ENCODE assay signal across 18 cellular contexts in the genomic region with DNA sequence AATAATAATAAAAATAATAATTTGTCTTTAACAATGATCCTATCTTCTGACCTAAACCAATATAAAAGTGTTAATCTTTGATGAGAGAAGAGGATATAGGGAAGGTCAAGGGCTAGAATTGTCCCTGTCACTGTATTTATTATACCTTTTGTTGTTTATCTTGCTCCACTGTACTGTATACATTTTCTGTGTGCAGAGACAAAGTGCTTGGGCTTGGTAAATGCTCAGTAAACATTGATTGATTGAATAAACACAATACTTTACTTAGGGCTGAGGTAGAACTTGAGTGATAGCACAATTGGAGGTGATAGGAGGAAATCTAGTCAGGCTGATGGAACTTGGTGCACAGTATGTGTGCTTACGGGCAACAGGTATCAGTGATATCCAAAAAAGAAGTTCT.
DNase-seq lines count a peak whose midpoint lies in the region; TF ChIP-seq lines count a peak whose summit lies in the region.
"Had no signal": no experiment of that assay in that cellular context is flagged by ENCODE, and none has a peak within 500 bp of the region (broad histone marks: within the 10 kb centered on the region; RNA-seq: fewer than 3 reads in every experiment).

No MANE protein-coding gene starts in this region.

- CTCF ChIA-PET in activated CD4-positive, alpha-beta T cell treated with anti-CD3 and anti-CD28 coated beads, Interleukin-2, amount 10 ng/mL, durations not matched to agents 7 days and 5 days (lab: Charles Lee) = interaction anchor here (1.4 to 3.1 kb wide), 2 partner anchors 12 to 163 kb away, joined by 3 to 22 read pairs; no protein-coding TSS in a partner anchor

- no peaks in the 10 kb centered on the region for H3K36me3 Mint-ChIP-seq in activated CD4-positive, alpha-beta T cell treated with anti-CD3 and anti-CD28 coated beads, Interleukin-2, amount 10 ng/mL, durations not matched to agents 24 days and 14 days (ENCODE audit: low read depth)
- no peaks in the 10 kb centered on the region for H3K36me3 Mint-ChIP-seq in activated CD4-positive, alpha-beta T cell treated with anti-CD3 and anti-CD28 coated beads, Interleukin-2, amount 10 ng/mL, durations not matched to agents 7 days and 5 days (ENCODE audit: low read depth)
- H3K36me3 Mint-ChIP-seq: CD4-positive, alpha-beta memory T cell had no signal

- peaks cover 22% of the 10 kb centered on the region for H3K27me3 Mint-ChIP-seq in activated CD4-positive, alpha-beta T cell treated with anti-CD3 and anti-CD28 coated beads, Interleukin-2, amount 10 ng/mL, durations not matched to agents 24 days and 14 days
- H3K27me3 Mint-ChIP-seq in activated CD4-positive, alpha-beta T cell treated with anti-CD3 and anti-CD28 coated beads, Interleukin-2, amount 10 ng/mL, durations not matched to agents 7 days and 5 days = no peaks in the 10 kb centered on the region

- H3K27ac ChIP-seq in C4-2B = peak overlapping the region; percentile 39; the same call in 1 of the 2 replicates
- H3K27ac ChIP-seq in VCaP = peak overlapping the region; percentile 67; the same call in 1 of the 2 replicates
- H3K27ac ChIP-seq: BLaER1 treated with 17β-estradiol and CSF1 and Interleukin-3, amounts not matched to agents 10 nM and 100 nM had no signal

- POLR2A ChIA-PET in activated CD4-positive, alpha-beta T cell treated with anti-CD3 and anti-CD28 coated beads, Interleukin-2, amount 10 ng/mL, durations not matched to agents 7 days and 5 days (lab: Charles Lee) = no interaction called here

- H3K4me3 Mint-ChIP-seq in activated CD4-positive, alpha-beta T cell treated with anti-CD3 and anti-CD28 coated beads, Interleukin-2, amount 10 ng/mL, durations not matched to agents 24 days and 14 days = no peak overlapping the region
- no peak overlapping the region for H3K4me3 Mint-ChIP-seq in activated CD4-positive, alpha-beta T cell treated with anti-CD3 and anti-CD28 coated beads, Interleukin-2, amount 10 ng/mL, durations not matched to agents 7 days and 5 days
- H3K4me3 Mint-ChIP-seq: CD4-positive, alpha-beta memory T cell; GM23338 had no signal

- DNase-seq in activated CD4-positive, alpha-beta T cell treated with anti-CD3 and anti-CD28 coated beads, Interleukin-2, amount 10 ng/mL, durations not matched to agents 24 days and 14 days = peak; percentile 33
- no peak for DNase-seq in activated CD4-positive, alpha-beta T cell treated with anti-CD3 and anti-CD28 coated beads, Interleukin-2, amount 10 ng/mL, durations not matched to agents 7 days and 5 days
- DNase-seq in NCI-H748 (lab: John Stamatoyannopoulos, UW; ENCODE audit: unreplicated experiment) (peak; percentile 38), AG08395 (ENCODE audit: low spot score) (no peak), ACHN (no peak)
- no peak for DNase-seq in activated CD4-positive, CD25-positive, alpha-beta regulatory T cell (lab: John Stamatoyannopoulos, UW)
- DNase-seq: 8988T; AML-193; BE2C; CD4-positive, alpha-beta memory T cell; COR-L47; DMS153; DMS79 treated with DMSO at 0.1 percent for 48 hours; GF-D8 had no signal

- TF ChIP-seq CTCF in C4-2B (conservative IDR thresholded peaks at IDR 0.05) = no peak
- no peak for TF ChIP-seq CTCF in VCaP (conservative IDR thresholded peaks at IDR 0.05)

- no peaks in the 10 kb centered on the region for H3K9me3 Mint-ChIP-seq in activated CD4-positive, alpha-beta T cell treated with anti-CD3 and anti-CD28 coated beads, Interleukin-2, amount 10 ng/mL, durations not matched to agents 24 days and 14 days
- no peaks in the 10 kb centered on the region for H3K9me3 Mint-ChIP-seq in activated CD4-positive, alpha-beta T cell treated with anti-CD3 and anti-CD28 coated beads, Interleukin-2, amount 10 ng/mL, durations not matched to agents 7 days and 5 days
- H3K9me3 Mint-ChIP-seq: CD4-positive, alpha-beta memory T cell; GM23338 had no signal

- intact Hi-C loops in activated CD4-positive, alpha-beta T cell treated with anti-CD3 and anti-CD28 coated beads, Interleukin-2, amount 10 ng/mL, durations not matched to agents 24 days and 14 days (cut with micrococcal nuclease) = no loop called here

- no peak overlapping the region for H3K27ac Mint-ChIP-seq in activated CD4-positive, alpha-beta T cell treated with anti-CD3 and anti-CD28 coated beads, Interleukin-2, amount 10 ng/mL, durations not matched to agents 24 days and 14 days
- H3K27ac Mint-ChIP-seq in activated CD4-positive, alpha-beta T cell treated with anti-CD3 and anti-CD28 coated beads, Interleukin-2, amount 10 ng/mL, durations not matched to agents 7 days and 5 days = no peak overlapping the region
- H3K27ac Mint-ChIP-seq: CD4-positive, alpha-beta memory T cell; GM23338 had no signal

- H3K4me1 Mint-ChIP-seq in activated CD4-positive, alpha-beta T cell treated with anti-CD3 and anti-CD28 coated beads, Interleukin-2, amount 10 ng/mL, durations not matched to agents 24 days and 14 days = peaks cover 4% of the 10 kb centered on the region
- no peaks in the 10 kb centered on the region for H3K4me1 Mint-ChIP-seq in activated CD4-positive, alpha-beta T cell treated with anti-CD3 and anti-CD28 coated beads, Interleukin-2, amount 10 ng/mL, durations not matched to agents 7 days and 5 days
- H3K4me1 Mint-ChIP-seq: CD4-positive, alpha-beta memory T cell had no signal

- in situ Hi-C loops in ACHN (cut with HindIII; ENCODE audit: low pct_ligation_motif_present, low pct_unique_long_range_greater_than_20kb, low sequenced_read_pairs) = no loop called here

Comparison
In these comparisons a context has a peak if more than half of its experiments do, and no peak if none do; other contexts are left out.
1. DNase-seq: peak in activated CD4-positive, alpha-beta T cell treated with anti-CD3 and anti-CD28 coated beads, Interleukin-2, amount 10 ng/mL, durations not matched to agents 24 days and 14 days (single experiment) and NCI-H748 (single experiment); none in activated CD4-positive, alpha-beta T cell treated with anti-CD3 and anti-CD28 coated beads, Interleukin-2, amount 10 ng/mL, durations not matched to agents 7 days and 5 days (single experiment), AG08395 (single experiment), activated CD4-positive, CD25-positive, alpha-beta regulatory T cell (0 of 4) and ACHN (single experiment).